In the genomic region with DNA sequence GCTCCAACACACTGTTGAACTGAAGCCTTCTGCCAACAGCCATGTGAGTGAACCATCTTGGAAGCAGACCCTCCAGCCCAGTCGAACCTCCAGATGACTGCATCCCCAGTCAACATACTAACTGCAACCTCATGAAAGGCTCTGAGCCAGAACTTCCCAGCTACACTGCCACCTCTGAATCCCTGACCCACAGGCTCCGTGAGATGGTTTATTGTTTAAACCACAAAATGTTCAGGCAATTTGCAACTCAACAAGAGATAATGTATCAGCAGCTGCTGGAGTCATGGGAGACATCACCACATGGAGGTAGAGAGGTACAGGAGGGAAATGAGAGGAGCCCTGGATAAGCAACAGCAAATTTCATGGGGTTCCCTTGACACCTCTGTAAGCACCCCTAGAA, we compare ENCODE assay signal across 22 cellular contexts.
A peak's percentile ranks its signal among the peaks of the same experiment; 100 is the strongest.
DNase-seq lines count a peak whose midpoint lies in the region; ATAC-seq, FAIRE-seq and TF ChIP-seq lines count a peak whose summit lies in the region.
"Had no signal": no experiment of that assay in that cellular context is flagged by ENCODE, and none has a peak within 500 bp of the region (broad histone marks: within the 10 kb centered on the region; RNA-seq: fewer than 3 reads in every experiment).

No MANE protein-coding gene starts in this region.

- H4K5ac ChIP-seq in H1 (ENCODE audit: insufficient read length, low read depth, low read length): no peak overlapping the region

- POLR2A ChIA-PET in H1 (lab: Charles Lee; ENCODE audit: partially characterized antibody): no interaction called here

- no peaks in the 10 kb centered on the region for H3K9me3 Mint-ChIP-seq in chondrocyte (ENCODE audit: low read depth)
- H3K9me3 Mint-ChIP-seq: IgD-negative memory B cell had no signal

- no peak overlapping the region for H4K91ac ChIP-seq in H1 (replicated peaks; ENCODE audit: insufficient read length, low read length)

- H3K4me3 ChIP-seq in H1 (ENCODE audit: extremely low read depth in 1 of 4, insufficient read depth in 2 of 4, low read depth in 3 of 4, low read length in 4 of 4): no peak overlapping the region
- H3K4me3 ChIP-seq: SJSA1 had no signal

- H3K27ac Mint-ChIP-seq in chondrocyte (ENCODE audit: unreplicated experiment): no peak overlapping the region
- H3K27ac Mint-ChIP-seq: B cell; CD4-positive, CD25-positive, alpha-beta regulatory T cell; IgD-negative memory B cell had no signal

- no peak overlapping the region for H3K56ac ChIP-seq in H1 (replicated peaks; ENCODE audit: insufficient read length, low read depth, low read length)

- no peak overlapping the region for H2AK5ac ChIP-seq in H1 (ENCODE audit: low read depth, low read length)

- H3K36me3 ChIP-seq in H1 (ENCODE audit: control insufficient read depth in 2 of 4, insufficient read depth in 4 of 4, low read length in 3 of 4): no peaks in the 10 kb centered on the region
- H3K36me3 ChIP-seq: SJSA1 had no signal

- DNase-seq in H4 (ENCODE audit: low spot score) (peak; percentile 8), RPMI7951 (ENCODE audit: low read depth) (peak; percentile 48), H1 (ENCODE audit: low read depth in 1 of 2, low spot score in 2 of 2) (no peak), renal cortical epithelial cell (ENCODE audit: low read depth) (peak; percentile 49), CD1c-positive myeloid dendritic cell (ENCODE audit: extremely low spot score) (no peak), chondrocyte (ENCODE audit: low spot score) (no peak)
- DNase-seq: CD4-positive, CD25-positive, alpha-beta regulatory T cell; NCI-H1092; NCI-H1417 treated with DMSO at 0.1 percent for 48 hours; NCI-H187 treated with DMSO at 0.1 percent for 48 hours; NCI-H2171 treated with DMSO at 0.1 percent for 48 hours; NCI-H345; NCI-H510A treated with DMSO at 0.1 percent for 48 hours; T-helper 2 cell had no signal

- H3K18ac ChIP-seq in H1 (ENCODE audit: extremely low read depth, low read length): no peak overlapping the region

- no peaks in the 10 kb centered on the region; a peak in 1 of 7 replicates for H3K27me3 ChIP-seq in H1 (replicated peaks in 1 of 4; ENCODE audit: control insufficient read depth in 3 of 4, extremely low read depth in 1 of 4, insufficient read depth in 3 of 4, low read length in 3 of 4)
- H3K27me3 ChIP-seq: SJSA1 had no signal

- no peak overlapping the region for H2BK15ac ChIP-seq in H1 (ENCODE audit: low read length)

- 0 out of 2 replicates have a peak overlapping the region, but pooled peaks have one; percentile 26 for H2AFZ ChIP-seq in H1 (ENCODE audit: low read length)

- H4K20me1 ChIP-seq in H1 (replicated peaks in 1 of 2; ENCODE audit: control insufficient read depth in 1 of 2, insufficient read depth in 2 of 2, low read length in 2 of 2): no peaks in the 10 kb centered on the region

- no peaks in the 10 kb centered on the region for H3K79me2 ChIP-seq in H1 (ENCODE audit: control insufficient read depth in 1 of 2, insufficient read depth in 2 of 2, low read length in 2 of 2)

- H3K36me3 Mint-ChIP-seq in chondrocyte (ENCODE audit: low read depth): no peaks in the 10 kb centered on the region
- H3K36me3 Mint-ChIP-seq: CD4-positive, CD25-positive, alpha-beta regulatory T cell; IgD-negative memory B cell had no signal

- H3K79me1 ChIP-seq in H1 (ENCODE audit: low read depth, low read length): no peaks in the 10 kb centered on the region

- no peaks in the 10 kb centered on the region for H3K23me2 ChIP-seq in H1 (ENCODE audit: low read depth, low read length)

- CTCF ChIA-PET in H1 (lab: Charles Lee; ENCODE audit: partially characterized antibody): no interaction called here

- H3K4me2 ChIP-seq in H1 (ENCODE audit: insufficient read depth in 1 of 2, low read depth in 2 of 2, low read length in 2 of 2): no peak overlapping the region
- H3K4me2 ChIP-seq: KMS-11 had no signal

- no peak for TF ChIP-seq CTCF in H1 (IDR thresholded peaks at IDR 0.05; ENCODE audit: control extremely low read depth in 1 of 3, insufficient read depth in 1 of 3, low read depth in 1 of 3, low read length in 3 of 3)
- TF ChIP-seq CTCF in chondrocyte (IDR thresholded peaks at IDR 0.05): no peak

- TF ChIP-seq RAD21 in H1 (IDR thresholded peaks at IDR 0.05 in 1 of 2, conservative IDR thresholded peaks at IDR 0.05 in 1 of 2; ENCODE audit: low read depth in 2 of 2, low read length in 2 of 2): no peak

- TF ChIP-seq EP300 in H1 (IDR thresholded peaks at IDR 0.05; ENCODE audit: borderline replicate concordance in 1 of 2, low read depth in 2 of 2, low read length in 2 of 2): no peak

- no peak overlapping the region for H3K9ac ChIP-seq in H1 (replicated peaks in 1 of 4; ENCODE audit: extremely low read depth in 1 of 4, low read depth in 3 of 4, low read length in 3 of 4)
- H3K9ac ChIP-seq: KMS-11 had no signal

- H3K4ac ChIP-seq in H1 (replicated peaks; ENCODE audit: insufficient read length, low read depth, low read length): no peak overlapping the region

- no peaks in the 10 kb centered on the region for H3K27me3 Mint-ChIP-seq in chondrocyte (ENCODE audit: low read depth)
- H3K27me3 Mint-ChIP-seq: B cell; CD4-positive, CD25-positive, alpha-beta regulatory T cell; IgD-negative memory B cell had no signal

- no peak overlapping the region for H2BK120ac ChIP-seq in H1 (replicated peaks; ENCODE audit: low read depth, low read length)

- no peak for TF ChIP-seq POLR2A in H1 (IDR thresholded peaks at IDR 0.05; ENCODE audit: control extremely low read depth in 1 of 2, low read depth in 2 of 2, low read length in 2 of 2)

- 91% methylated on average over 2 of the region's 2 CpGs; no CpG with 5 or more reads in 1 of the 2 experiments for WGBS in H1 (ENCODE audit: extremely low coverage in 1 of 2, insufficient coverage in 1 of 2, insufficient read length in 1 of 2, insufficient replicate concordance in 2 of 2, low coverage in 1 of 2, low lambda C conversion rate in 2 of 2, missing lambda C conversion rate in 1 of 2), 2 experiments

- H2BK20ac ChIP-seq in H1 (ENCODE audit: low read length): no peak overlapping the region

- no peak overlapping the region for H4K8ac ChIP-seq in H1 (ENCODE audit: extremely low read depth, insufficient read depth, low read length)

- ATAC-seq in HG02884 (IDR thresholded peaks at IDR 0.05; ENCODE audit: unreplicated experiment): no peak
- ATAC-seq: Right ventricle myocardium inferior had no signal

- H3K9me3 ChIP-seq in H1 (ENCODE audit: insufficient read depth in 2 of 2, low read depth in 1 of 2, low read length in 1 of 2): no peaks in the 10 kb centered on the region
- H3K9me3 ChIP-seq: SJSA1 had no signal

- H3K27ac ChIP-seq in H1 (ENCODE audit: low read depth, low read length): no peak overlapping the region
- H3K27ac ChIP-seq: KMS-11, SJSA1 had no signal

- no peak overlapping the region for H3K14ac ChIP-seq in H1 (ENCODE audit: insufficient read length)

- no peak overlapping the region for H2BK5ac ChIP-seq in H1 (ENCODE audit: low read depth, low read length)

- H3K4me3 Mint-ChIP-seq in chondrocyte (ENCODE audit: unreplicated experiment): no peak overlapping the region
- H3K4me3 Mint-ChIP-seq: B cell; CD4-positive, CD25-positive, alpha-beta regulatory T cell had no signal

- H3K23ac ChIP-seq in H1 (ENCODE audit: insufficient read length): no peak overlapping the region

- no peak overlapping the region for H2BK12ac ChIP-seq in H1 (ENCODE audit: low read depth, low read length)

- H3K4me1 ChIP-seq in H1 (replicated peaks in 1 of 4; ENCODE audit: control insufficient read depth in 3 of 4, insufficient read depth in 4 of 4, low read length in 3 of 4): no peaks in the 10 kb centered on the region

- peaks cover 2% of the 10 kb centered on the region for H3K4me1 Mint-ChIP-seq in chondrocyte (ENCODE audit: low read depth)
- H3K4me1 Mint-ChIP-seq: B cell; CD4-positive, CD25-positive, alpha-beta regulatory T cell; IgD-negative memory B cell had no signal

- FAIRE-seq in H1 (lab: Jason Lieb, UNC): no peak
- FAIRE-seq: D721Med, H54 had no signal

TF ChIP-seq in H1, 55 proteins besides CTCF, POLR2A, EP300 and RAD21:
- TF ChIP-seq KDM5A (IDR thresholded peaks at IDR 0.05; ENCODE audit: low read length): no peak
- TF ChIP-seq TAF1 (IDR thresholded peaks at IDR 0.05; ENCODE audit: low read depth, low read length): no peak
- TF ChIP-seq HDAC2 (IDR thresholded peaks at IDR 0.05; ENCODE audit: borderline replicate concordance in 1 of 2, low read depth in 2 of 2, low read length in 2 of 2): no peak
- no peak for TF ChIP-seq RNF2 (IDR thresholded peaks at IDR 0.05; ENCODE audit: borderline replicate concordance, low read depth, low read length, missing control alignments, poor library complexity, severe bottlenecking)
- TF ChIP-seq RXRA (IDR thresholded peaks at IDR 0.05; ENCODE audit: insufficient read depth, low read depth, low read length): no peak
- TF ChIP-seq CHD2 (IDR thresholded peaks at IDR 0.05; ENCODE audit: low read length): no peak
- TF ChIP-seq KDM1A (IDR thresholded peaks at IDR 0.05; ENCODE audit: borderline replicate concordance, low read length): no peak
- no peak for TF ChIP-seq ZNF274 (IDR thresholded peaks at IDR 0.05; ENCODE audit: borderline replicate concordance, extremely low read depth, low read length)
- no peak for TF ChIP-seq SP2 (IDR thresholded peaks at IDR 0.05; ENCODE audit: low read length)
- no peak for TF ChIP-seq EZH2 (IDR thresholded peaks at IDR 0.05; ENCODE audit: low read depth, low read length, severe bottlenecking)
- no peak for TF ChIP-seq SP1 (IDR thresholded peaks at IDR 0.05; ENCODE audit: low read depth, low read length)
- no peak for TF ChIP-seq KDM4A (IDR thresholded peaks at IDR 0.05; ENCODE audit: low read depth, low read length, severe bottlenecking)
- no peak for TF ChIP-seq HDAC6 (IDR thresholded peaks at IDR 0.05; ENCODE audit: low read depth, low read length)
- no peak for TF ChIP-seq TBP (IDR thresholded peaks at IDR 0.05; ENCODE audit: low read depth, low read length)
- no peak for TF ChIP-seq NRF1 (IDR thresholded peaks at IDR 0.05; ENCODE audit: low read depth, low read length)

Comparison
In these comparisons a context has a peak if more than half of its experiments do, and no peak if none do; other contexts are left out.
1. DNase-seq: peak in H4 (single experiment), RPMI7951 (single experiment) and renal cortical epithelial cell (single experiment); none in H1 (0 of 2), CD1c-positive myeloid dendritic cell (single experiment) and chondrocyte (single experiment).